Comparison of ENCODE assay signal across 8 cellular contexts in genomic region chr6:38493929-38494547, GRCh38.
A peak's percentile ranks its signal among the peaks of the same experiment; 100 is the strongest.
DNase-seq lines count a peak whose midpoint lies in the region; ATAC-seq and TF ChIP-seq lines count a peak whose summit lies in the region.

No MANE protein-coding gene starts in this region.

- H3K4me1 Mint-ChIP-seq in Caco-2 (ENCODE audit: low read depth, unreplicated experiment): no peaks in the 10 kb centered on the region
- H3K4me1 Mint-ChIP-seq in activated naive CD4-positive, alpha-beta T cell treated with anti-CD3 and anti-CD28 coated beads, Interleukin-2, amount 10 ng/mL, durations not matched to agents 7 days and 5 days: peaks cover 2% of the 10 kb centered on the region

- H3K27me3 ChIP-seq in Caco-2 (replicated peaks; ENCODE audit: control insufficient read depth, insufficient read depth, low read length) (no peaks in the 10 kb centered on the region), prostate gland (replicated peaks; ENCODE audit: insufficient read depth) (no peaks in the 10 kb centered on the region), aorta (ENCODE audit: control insufficient read depth in 1 of 2, insufficient read depth in 2 of 2, low read length in 1 of 2) (no peaks in the 10 kb centered on the region)

- H3K4me3 ChIP-seq in Caco-2 (ENCODE audit: low read depth, low read length): no peak overlapping the region
- H3K4me3 ChIP-seq in prostate gland: no peak overlapping the region
- H3K4me3 ChIP-seq in aorta (ENCODE audit: low read length in 2 of 2): no peak overlapping the region

- H3K27ac ChIP-seq in prostate gland (no peak overlapping the region), aorta (ENCODE audit: low read depth in 1 of 2, low read length in 2 of 2) (no peak overlapping the region)

- in situ Hi-C loops in SK-MEL-5 (cut with HindIII; ENCODE audit: low pct_unique_long_range_greater_than_20kb, low sequenced_read_pairs): no loop called here

- BruUV-seq in Caco-2 (replicated peaks; lab: Mats Ljungman, UMichigan): no TSS peak

- no peak overlapping the region for H3K4me3 Mint-ChIP-seq in Caco-2 (ENCODE audit: unreplicated experiment)
- H3K4me3 Mint-ChIP-seq in activated naive CD4-positive, alpha-beta T cell treated with anti-CD3 and anti-CD28 coated beads, Interleukin-2, amount 10 ng/mL, durations not matched to agents 7 days and 5 days: no peak overlapping the region

- WGBS in prostate gland: 31% methylated on average over 6 of the region's 6 CpGs
- WGBS in aorta, 2 donors: 30 to 33% methylated on average over 6 of the region's 6 CpGs

- CTCF ChIA-PET in Caco-2 (lab: Charles Lee): interaction anchor here (0.6 to 1.4 kb wide), 7 partner anchors 9 to 874 kb away, joined by 3 to 12 read pairs (median 5); no protein-coding TSS in a partner anchor
- CTCF ChIA-PET in activated naive CD4-positive, alpha-beta T cell treated with anti-CD3 and anti-CD28 coated beads, Interleukin-2, amount 10 ng/mL, durations not matched to agents 7 days and 5 days (lab: Charles Lee): interaction anchor here (0.7 to 1.9 kb wide), 17 partner anchors 8 to 1470 kb away, joined by 3 to 10 read pairs (median 4); no protein-coding TSS in a partner anchor

- DNase-seq in Caco-2 (peak; percentile 62 to 73), KG1 (lab: John Stamatoyannopoulos, UW) (peak; percentile 94), SK-MEL-5 (ENCODE audit: low read depth, low spot score) (peak; percentile 72), Right ventricle myocardium inferior (ENCODE audit: missing footprints) (no peak), prostate gland (ENCODE audit: low spot score) (peak; percentile 72), aorta (peak; percentile 67 to 84)
- DNase-seq in activated naive CD4-positive, alpha-beta T cell treated with anti-CD3 and anti-CD28 coated beads, Interleukin-2, amount 10 ng/mL, durations not matched to agents 7 days and 5 days: peak; percentile 86

- ATAC-seq in Right ventricle myocardium inferior (peak; percentile 20), aorta (ENCODE audit: low FRiP score) (no peak), GM21360 (IDR thresholded peaks at IDR 0.05; ENCODE audit: unreplicated experiment) (no peak)

- no peaks in the 10 kb centered on the region for H3K27me3 Mint-ChIP-seq in Caco-2 (ENCODE audit: insufficient read depth, unreplicated experiment)
- no peaks in the 10 kb centered on the region for H3K27me3 Mint-ChIP-seq in activated naive CD4-positive, alpha-beta T cell treated with anti-CD3 and anti-CD28 coated beads, Interleukin-2, amount 10 ng/mL, durations not matched to agents 7 days and 5 days

- H3K9me3 ChIP-seq in Caco-2 (no peaks in the 10 kb centered on the region), prostate gland (no peaks in the 10 kb centered on the region), aorta (ENCODE audit: control insufficient read depth, low read length) (no peaks in the 10 kb centered on the region)

- POLR2A ChIA-PET in Caco-2 (lab: Charles Lee): no interaction called here

- TF ChIP-seq CTCF in Caco-2 (IDR thresholded peaks at IDR 0.05; ENCODE audit: insufficient read depth in 1 of 2, low read depth in 1 of 2, low read length in 1 of 2, severe bottlenecking in 1 of 2, unreplicated experiment in 1 of 2): peak; percentile 74 to 80
- peak; percentile 87 to 97 (median 90) for TF ChIP-seq CTCF in prostate gland (IDR thresholded peaks at IDR 0.05)

- intact Hi-C loops in Caco-2 (cut with micrococcal nuclease; ENCODE audit: unreplicated experiment): loop anchor here (1.0 to 10.0 kb wide), 5 partner anchors 77 to 703 kb away; no protein-coding TSS in a partner anchor
- intact Hi-C loops in Right ventricle myocardium inferior (cut with DNase I): loop anchor here (5.0 to 10.0 kb wide), 3 partner anchors 462 to 789 kb away; no protein-coding TSS in a partner anchor
- intact Hi-C loops in prostate gland (cut with DNase I): loop anchor here (5.0 kb wide), 3 partner anchors 462 to 787 kb away; no protein-coding TSS in a partner anchor
- intact Hi-C loops in aorta (cut with DNase I): loop anchor here (5.0 to 10.0 kb wide), 3 partner anchors 699 to 799 kb away; partner anchors contain the start of gene MDGA1 (in 2 of the 2)

- H3K36me3 Mint-ChIP-seq in Caco-2 (ENCODE audit: insufficient read depth, unreplicated experiment): no peaks in the 10 kb centered on the region
- H3K36me3 Mint-ChIP-seq in activated naive CD4-positive, alpha-beta T cell treated with anti-CD3 and anti-CD28 coated beads, Interleukin-2, amount 10 ng/mL, durations not matched to agents 7 days and 5 days: no peaks in the 10 kb centered on the region

- H3K36me3 ChIP-seq in Caco-2 (ENCODE audit: control insufficient read depth, insufficient read depth, low read length) (no peaks in the 10 kb centered on the region), prostate gland (no peaks in the 10 kb centered on the region), aorta (ENCODE audit: control insufficient read depth in 1 of 2, insufficient read depth in 2 of 2, low read length in 1 of 2) (no peaks in the 10 kb centered on the region)

- H3K27ac Mint-ChIP-seq in Caco-2 (ENCODE audit: unreplicated experiment): no peak overlapping the region
- H3K27ac Mint-ChIP-seq in activated naive CD4-positive, alpha-beta T cell treated with anti-CD3 and anti-CD28 coated beads, Interleukin-2, amount 10 ng/mL, durations not matched to agents 7 days and 5 days: no peak overlapping the region

- H3K4me1 ChIP-seq in Caco-2: no peaks in the 10 kb centered on the region
- no peaks in the 10 kb centered on the region for H3K4me1 ChIP-seq in prostate gland (replicated peaks)
- H3K4me1 ChIP-seq in aorta (ENCODE audit: control insufficient read depth in 1 of 2, insufficient read depth in 2 of 2, low read length in 2 of 2): no peaks in the 10 kb centered on the region

- TF ChIP-seq POLR2A in prostate gland (IDR thresholded peaks at IDR 0.05): no peak

- H3K9me3 Mint-ChIP-seq in Caco-2 (ENCODE audit: unreplicated experiment): no peaks in the 10 kb centered on the region
- no peaks in the 10 kb centered on the region for H3K9me3 Mint-ChIP-seq in activated naive CD4-positive, alpha-beta T cell treated with anti-CD3 and anti-CD28 coated beads, Interleukin-2, amount 10 ng/mL, durations not matched to agents 7 days and 5 days
